ENCODE assay signal across 1 cellular context in the genomic region with DNA sequence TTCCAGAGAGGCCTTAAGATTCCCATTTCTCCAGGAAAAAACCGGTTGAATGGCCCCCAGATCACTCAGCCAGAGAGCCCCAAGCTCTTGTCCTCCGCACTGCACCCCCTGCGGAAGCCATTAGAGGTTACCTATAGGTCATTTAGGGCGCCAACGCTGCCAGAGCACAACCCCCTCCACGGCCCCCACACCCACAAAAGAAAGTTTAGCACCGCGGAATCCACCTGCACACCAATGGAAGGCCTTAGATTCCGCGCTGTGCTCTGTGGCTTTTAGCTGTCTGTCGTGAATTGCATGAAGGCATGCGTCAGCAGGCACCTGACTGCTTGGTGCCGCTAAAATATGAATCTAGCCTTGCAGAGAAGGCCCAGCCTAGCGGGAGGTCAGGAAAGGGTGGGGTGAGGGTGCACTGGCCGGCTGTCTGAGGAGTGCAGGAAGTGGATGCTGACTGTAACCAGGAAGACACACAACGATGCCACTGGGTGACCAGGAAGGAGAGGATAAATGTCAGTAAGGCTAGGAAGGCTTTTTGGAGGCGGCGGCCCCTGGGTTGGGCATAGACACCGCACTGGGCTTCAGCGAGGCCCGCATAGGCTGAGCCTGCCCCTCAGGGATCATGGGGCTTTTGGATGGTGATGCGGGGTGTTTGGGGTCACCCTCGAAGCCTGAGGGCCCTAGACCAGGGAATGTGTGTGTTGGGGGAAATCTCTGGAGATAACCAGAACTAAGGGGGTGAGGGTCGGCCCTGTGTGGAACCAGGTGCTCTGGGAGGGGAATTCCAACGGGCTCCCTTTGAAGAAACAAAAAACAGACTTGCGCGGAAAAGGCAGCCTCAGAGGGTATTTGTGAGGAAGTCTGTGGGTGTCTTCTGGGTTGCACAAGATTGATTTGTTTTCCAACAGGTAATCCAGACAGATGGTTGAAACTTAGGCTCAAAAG.
TF ChIP-seq lines count a peak whose summit lies in the region.

No MANE protein-coding gene starts in this region.

TF ChIP-seq in GM12878, 131 proteins besides CTCF, POLR2A, EP300 and RAD21 (continued from another document and continues in another):
- TF ChIP-seq CBX3 (IDR thresholded peaks at IDR 0.05; ENCODE audit: borderline replicate concordance, low read depth): no peak
- TF ChIP-seq, protein P1, sequence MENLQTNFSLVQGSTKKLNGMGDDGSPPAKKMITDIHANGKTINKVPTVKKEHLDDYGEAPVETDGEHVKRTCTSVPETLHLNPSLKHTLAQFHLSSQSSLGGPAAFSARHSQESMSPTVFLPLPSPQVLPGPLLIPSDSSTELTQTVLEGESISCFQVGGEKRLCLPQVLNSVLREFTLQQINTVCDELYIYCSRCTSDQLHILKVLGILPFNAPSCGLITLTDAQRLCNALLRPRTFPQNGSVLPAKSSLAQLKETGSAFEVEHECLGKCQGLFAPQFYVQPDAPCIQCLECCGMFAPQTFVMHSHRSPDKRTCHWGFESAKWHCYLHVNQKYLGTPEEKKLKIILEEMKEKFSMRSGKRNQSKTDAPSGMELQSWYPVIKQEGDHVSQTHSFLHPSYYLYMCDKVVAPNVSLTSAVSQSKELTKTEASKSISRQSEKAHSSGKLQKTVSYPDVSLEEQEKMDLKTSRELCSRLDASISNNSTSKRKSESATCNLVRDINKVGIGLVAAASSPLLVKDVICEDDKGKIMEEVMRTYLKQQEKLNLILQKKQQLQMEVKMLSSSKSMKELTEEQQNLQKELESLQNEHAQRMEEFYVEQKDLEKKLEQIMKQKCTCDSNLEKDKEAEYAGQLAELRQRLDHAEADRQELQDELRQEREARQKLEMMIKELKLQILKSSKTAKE (IDR thresholded peaks at IDR 0.05; ENCODE audit: low read depth, poor library complexity, severe bottlenecking): peak; percentile 43
- TF ChIP-seq SUPT20H (IDR thresholded peaks at IDR 0.05; ENCODE audit: borderline replicate concordance, control insufficient read depth, low read depth, low read length): no peak
- TF ChIP-seq EGR1 (IDR thresholded peaks at IDR 0.05; ENCODE audit: borderline replicate concordance in 1 of 2, low read depth in 2 of 2, low read length in 2 of 2): no peak
- TF ChIP-seq SIX5 (IDR thresholded peaks at IDR 0.05; ENCODE audit: low read depth, low read length, severe bottlenecking): no peak
- TF ChIP-seq MTA3 (IDR thresholded peaks at IDR 0.05; ENCODE audit: borderline replicate concordance, low read length): no peak; the same call in 1 of the 2 replicates
- TF ChIP-seq MTA2 (IDR thresholded peaks at IDR 0.05; ENCODE audit: low read depth): peak; percentile 72; the same call in 1 of the 2 replicates
- no peak for TF ChIP-seq POLR2AphosphoS2 (IDR thresholded peaks at IDR 0.05; ENCODE audit: low read depth, low read length)
- no peak for TF ChIP-seq KAT2A (conservative IDR thresholded peaks at IDR 0.05; ENCODE audit: control insufficient read depth, low read depth, low read length)
- no peak for TF ChIP-seq CHD4 (IDR thresholded peaks at IDR 0.05)
- TF ChIP-seq, protein P2, sequence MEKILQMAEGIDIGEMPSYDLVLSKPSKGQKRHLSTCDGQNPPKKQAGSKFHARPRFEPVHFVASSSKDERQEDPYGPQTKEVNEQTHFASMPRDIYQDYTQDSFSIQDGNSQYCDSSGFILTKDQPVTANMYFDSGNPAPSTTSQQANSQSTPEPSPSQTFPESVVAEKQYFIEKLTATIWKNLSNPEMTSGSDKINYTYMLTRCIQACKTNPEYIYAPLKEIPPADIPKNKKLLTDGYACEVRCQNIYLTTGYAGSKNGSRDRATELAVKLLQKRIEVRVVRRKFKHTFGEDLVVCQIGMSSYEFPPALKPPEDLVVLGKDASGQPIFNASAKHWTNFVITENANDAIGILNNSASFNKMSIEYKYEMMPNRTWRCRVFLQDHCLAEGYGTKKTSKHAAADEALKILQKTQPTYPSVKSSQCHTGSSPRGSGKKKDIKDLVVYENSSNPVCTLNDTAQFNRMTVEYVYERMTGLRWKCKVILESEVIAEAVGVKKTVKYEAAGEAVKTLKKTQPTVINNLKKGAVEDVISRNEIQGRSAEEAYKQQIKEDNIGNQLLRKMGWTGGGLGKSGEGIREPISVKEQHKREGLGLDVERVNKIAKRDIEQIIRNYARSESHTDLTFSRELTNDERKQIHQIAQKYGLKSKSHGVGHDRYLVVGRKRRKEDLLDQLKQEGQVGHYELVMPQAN (conservative IDR thresholded peaks at IDR 0.05): peak; percentile 90
- TF ChIP-seq, protein P3, sequence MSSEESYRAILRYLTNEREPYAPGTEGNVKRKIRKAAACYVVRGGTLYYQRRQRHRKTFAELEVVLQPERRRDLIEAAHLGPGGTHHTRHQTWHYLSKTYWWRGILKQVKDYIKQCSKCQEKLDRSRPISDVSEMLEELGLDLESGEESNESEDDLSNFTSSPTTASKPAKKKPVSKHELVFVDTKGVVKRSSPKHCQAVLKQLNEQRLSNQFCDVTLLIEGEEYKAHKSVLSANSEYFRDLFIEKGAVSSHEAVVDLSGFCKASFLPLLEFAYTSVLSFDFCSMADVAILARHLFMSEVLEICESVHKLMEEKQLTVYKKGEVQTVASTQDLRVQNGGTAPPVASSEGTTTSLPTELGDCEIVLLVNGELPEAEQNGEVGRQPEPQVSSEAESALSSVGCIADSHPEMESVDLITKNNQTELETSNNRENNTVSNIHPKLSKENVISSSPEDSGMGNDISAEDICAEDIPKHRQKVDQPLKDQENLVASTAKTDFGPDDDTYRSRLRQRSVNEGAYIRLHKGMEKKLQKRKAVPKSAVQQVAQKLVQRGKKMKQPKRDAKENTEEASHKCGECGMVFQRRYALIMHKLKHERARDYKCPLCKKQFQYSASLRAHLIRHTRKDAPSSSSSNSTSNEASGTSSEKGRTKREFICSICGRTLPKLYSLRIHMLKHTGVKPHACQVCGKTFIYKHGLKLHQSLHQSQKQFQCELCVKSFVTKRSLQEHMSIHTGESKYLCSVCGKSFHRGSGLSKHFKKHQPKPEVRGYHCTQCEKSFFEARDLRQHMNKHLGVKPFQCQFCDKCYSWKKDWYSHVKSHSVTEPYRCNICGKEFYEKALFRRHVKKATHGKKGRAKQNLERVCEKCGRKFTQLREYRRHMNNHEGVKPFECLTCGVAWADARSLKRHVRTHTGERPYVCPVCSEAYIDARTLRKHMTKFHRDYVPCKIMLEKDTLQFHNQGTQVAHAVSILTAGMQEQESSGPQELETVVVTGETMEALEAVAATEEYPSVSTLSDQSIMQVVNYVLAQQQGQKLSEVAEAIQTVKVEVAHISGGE (CRISPR knock-in tag; IDR thresholded peaks at IDR 0.05): no peak
- TF ChIP-seq, protein P4, sequence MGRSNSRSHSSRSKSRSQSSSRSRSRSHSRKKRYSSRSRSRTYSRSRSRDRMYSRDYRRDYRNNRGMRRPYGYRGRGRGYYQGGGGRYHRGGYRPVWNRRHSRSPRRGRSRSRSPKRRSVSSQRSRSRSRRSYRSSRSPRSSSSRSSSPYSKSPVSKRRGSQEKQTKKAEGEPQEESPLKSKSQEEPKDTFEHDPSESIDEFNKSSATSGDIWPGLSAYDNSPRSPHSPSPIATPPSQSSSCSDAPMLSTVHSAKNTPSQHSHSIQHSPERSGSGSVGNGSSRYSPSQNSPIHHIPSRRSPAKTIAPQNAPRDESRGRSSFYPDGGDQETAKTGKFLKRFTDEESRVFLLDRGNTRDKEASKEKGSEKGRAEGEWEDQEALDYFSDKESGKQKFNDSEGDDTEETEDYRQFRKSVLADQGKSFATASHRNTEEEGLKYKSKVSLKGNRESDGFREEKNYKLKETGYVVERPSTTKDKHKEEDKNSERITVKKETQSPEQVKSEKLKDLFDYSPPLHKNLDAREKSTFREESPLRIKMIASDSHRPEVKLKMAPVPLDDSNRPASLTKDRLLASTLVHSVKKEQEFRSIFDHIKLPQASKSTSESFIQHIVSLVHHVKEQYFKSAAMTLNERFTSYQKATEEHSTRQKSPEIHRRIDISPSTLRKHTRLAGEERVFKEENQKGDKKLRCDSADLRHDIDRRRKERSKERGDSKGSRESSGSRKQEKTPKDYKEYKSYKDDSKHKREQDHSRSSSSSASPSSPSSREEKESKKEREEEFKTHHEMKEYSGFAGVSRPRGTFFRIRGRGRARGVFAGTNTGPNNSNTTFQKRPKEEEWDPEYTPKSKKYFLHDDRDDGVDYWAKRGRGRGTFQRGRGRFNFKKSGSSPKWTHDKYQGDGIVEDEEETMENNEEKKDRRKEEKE (IDR thresholded peaks at IDR 0.05): no peak
- no peak for TF ChIP-seq LARP7 (IDR thresholded peaks at IDR 0.05)
- TF ChIP-seq, protein P5, sequence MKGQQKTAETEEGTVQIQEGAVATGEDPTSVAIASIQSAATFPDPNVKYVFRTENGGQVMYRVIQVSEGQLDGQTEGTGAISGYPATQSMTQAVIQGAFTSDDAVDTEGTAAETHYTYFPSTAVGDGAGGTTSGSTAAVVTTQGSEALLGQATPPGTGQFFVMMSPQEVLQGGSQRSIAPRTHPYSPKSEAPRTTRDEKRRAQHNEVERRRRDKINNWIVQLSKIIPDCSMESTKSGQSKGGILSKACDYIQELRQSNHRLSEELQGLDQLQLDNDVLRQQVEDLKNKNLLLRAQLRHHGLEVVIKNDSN (IDR thresholded peaks at IDR 0.05; ENCODE audit: borderline replicate concordance, extremely low read length, insufficient read depth, low read depth, low read length): peak; percentile 30
- TF ChIP-seq IRF4 (IDR thresholded peaks at IDR 0.05; ENCODE audit: low read depth, low read length): 0 out of 2 replicates have a peak, but pooled peaks have one; percentile 6
- TF ChIP-seq, protein P6, sequence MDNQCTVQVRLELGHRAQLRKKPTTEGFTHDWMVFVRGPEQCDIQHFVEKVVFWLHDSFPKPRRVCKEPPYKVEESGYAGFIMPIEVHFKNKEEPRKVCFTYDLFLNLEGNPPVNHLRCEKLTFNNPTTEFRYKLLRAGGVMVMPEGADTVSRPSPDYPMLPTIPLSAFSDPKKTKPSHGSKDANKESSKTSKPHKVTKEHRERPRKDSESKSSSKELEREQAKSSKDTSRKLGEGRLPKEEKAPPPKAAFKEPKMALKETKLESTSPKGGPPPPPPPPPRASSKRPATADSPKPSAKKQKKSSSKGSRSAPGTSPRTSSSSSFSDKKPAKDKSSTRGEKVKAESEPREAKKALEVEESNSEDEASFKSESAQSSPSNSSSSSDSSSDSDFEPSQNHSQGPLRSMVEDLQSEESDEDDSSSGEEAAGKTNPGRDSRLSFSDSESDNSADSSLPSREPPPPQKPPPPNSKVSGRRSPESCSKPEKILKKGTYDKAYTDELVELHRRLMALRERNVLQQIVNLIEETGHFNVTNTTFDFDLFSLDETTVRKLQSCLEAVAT (IDR thresholded peaks at IDR 0.05): peak; percentile 82
- no peak for TF ChIP-seq FOXK2 (IDR thresholded peaks at IDR 0.05)
- peak; percentile 97 for TF ChIP-seq SIN3A (IDR thresholded peaks at IDR 0.05; ENCODE audit: low read depth, low read length)
- TF ChIP-seq, protein P7, sequence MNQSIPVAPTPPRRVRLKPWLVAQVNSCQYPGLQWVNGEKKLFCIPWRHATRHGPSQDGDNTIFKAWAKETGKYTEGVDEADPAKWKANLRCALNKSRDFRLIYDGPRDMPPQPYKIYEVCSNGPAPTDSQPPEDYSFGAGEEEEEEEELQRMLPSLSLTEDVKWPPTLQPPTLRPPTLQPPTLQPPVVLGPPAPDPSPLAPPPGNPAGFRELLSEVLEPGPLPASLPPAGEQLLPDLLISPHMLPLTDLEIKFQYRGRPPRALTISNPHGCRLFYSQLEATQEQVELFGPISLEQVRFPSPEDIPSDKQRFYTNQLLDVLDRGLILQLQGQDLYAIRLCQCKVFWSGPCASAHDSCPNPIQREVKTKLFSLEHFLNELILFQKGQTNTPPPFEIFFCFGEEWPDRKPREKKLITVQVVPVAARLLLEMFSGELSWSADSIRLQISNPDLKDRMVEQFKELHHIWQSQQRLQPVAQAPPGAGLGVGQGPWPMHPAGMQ (IDR thresholded peaks at IDR 0.05; ENCODE audit: borderline replicate concordance): no peak
- TF ChIP-seq SP1 (IDR thresholded peaks at IDR 0.05; ENCODE audit: low read depth, low read length): peak; percentile 47
- TF ChIP-seq EZH2 (IDR thresholded peaks at IDR 0.05; ENCODE audit: borderline replicate concordance, control insufficient read depth, low read depth, low read length): no peak
- TF ChIP-seq, protein P8, sequence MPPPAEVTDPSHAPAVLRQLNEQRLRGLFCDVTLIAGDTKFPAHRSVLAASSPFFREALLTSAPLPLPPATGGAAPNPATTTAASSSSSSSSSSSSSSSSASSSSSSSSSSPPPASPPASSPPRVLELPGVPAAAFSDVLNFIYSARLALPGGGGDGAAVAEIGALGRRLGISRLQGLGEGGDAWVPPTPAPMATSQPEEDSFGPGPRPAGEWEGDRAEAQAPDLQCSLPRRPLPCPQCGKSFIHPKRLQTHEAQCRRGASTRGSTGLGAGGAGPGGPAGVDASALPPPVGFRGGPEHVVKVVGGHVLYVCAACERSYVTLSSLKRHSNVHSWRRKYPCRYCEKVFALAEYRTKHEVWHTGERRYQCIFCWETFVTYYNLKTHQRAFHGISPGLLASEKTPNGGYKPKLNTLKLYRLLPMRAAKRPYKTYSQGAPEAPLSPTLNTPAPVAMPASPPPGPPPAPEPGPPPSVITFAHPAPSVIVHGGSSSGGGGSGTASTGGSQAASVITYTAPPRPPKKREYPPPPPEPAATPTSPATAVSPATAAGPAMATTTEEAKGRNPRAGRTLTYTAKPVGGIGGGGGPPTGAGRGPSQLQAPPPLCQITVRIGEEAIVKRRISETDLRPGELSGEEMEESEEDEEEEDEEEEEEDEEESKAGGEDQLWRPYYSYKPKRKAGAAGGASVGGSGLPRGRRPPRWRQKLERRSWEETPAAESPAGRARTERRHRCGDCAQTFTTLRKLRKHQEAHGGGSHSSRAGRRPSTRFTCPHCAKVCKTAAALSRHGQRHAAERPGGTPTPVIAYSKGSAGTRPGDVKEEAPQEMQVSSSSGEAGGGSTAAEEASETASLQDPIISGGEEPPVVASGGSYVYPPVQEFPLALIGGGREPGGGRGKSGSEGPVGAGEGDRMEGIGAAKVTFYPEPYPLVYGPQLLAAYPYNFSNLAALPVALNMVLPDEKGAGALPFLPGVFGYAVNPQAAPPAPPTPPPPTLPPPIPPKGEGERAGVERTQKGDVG (CRISPR knock-in tag; IDR thresholded peaks at IDR 0.05): no peak
- TF ChIP-seq NR2C1 (IDR thresholded peaks at IDR 0.05): peak; percentile 31
- TF ChIP-seq ZNF274 (IDR thresholded peaks at IDR 0.05; ENCODE audit: insufficient read depth, insufficient read length): no peak
- no peak for TF ChIP-seq WRNIP1 (IDR thresholded peaks at IDR 0.05; ENCODE audit: borderline replicate concordance, low read depth, low read length)
- no peak for TF ChIP-seq SREBF2 (IDR thresholded peaks at IDR 0.05; ENCODE audit: low read length)
- no peak for TF ChIP-seq ZZZ3 (IDR thresholded peaks at IDR 0.05; ENCODE audit: control insufficient read depth, insufficient read length, low read depth)
- TF ChIP-seq JUNB (IDR thresholded peaks at IDR 0.05): no peak
- TF ChIP-seq POU2F2 (IDR thresholded peaks at IDR 0.05; ENCODE audit: borderline replicate concordance, low read depth, low read length): peak; percentile 78; the same call in 1 of the 3 replicates
- TF ChIP-seq, protein P9, sequence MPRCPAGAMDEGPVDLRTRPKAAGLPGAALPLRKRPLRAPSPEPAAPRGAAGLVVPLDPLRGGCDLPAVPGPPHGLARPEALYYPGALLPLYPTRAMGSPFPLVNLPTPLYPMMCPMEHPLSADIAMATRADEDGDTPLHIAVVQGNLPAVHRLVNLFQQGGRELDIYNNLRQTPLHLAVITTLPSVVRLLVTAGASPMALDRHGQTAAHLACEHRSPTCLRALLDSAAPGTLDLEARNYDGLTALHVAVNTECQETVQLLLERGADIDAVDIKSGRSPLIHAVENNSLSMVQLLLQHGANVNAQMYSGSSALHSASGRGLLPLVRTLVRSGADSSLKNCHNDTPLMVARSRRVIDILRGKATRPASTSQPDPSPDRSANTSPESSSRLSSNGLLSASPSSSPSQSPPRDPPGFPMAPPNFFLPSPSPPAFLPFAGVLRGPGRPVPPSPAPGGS (IDR thresholded peaks at IDR 0.05; ENCODE audit: borderline replicate concordance, insufficient read depth, low read depth, low read length, poor library complexity, severe bottlenecking): peak; percentile 13
- TF ChIP-seq SUZ12 (IDR thresholded peaks at IDR 0.05; ENCODE audit: unreplicated experiment): no peak
- peak; percentile 50 to 57; a peak in 3 of 4 replicates for TF ChIP-seq IKZF2 (IDR thresholded peaks at IDR 0.05)
- peak; percentile 28 for TF ChIP-seq MEF2B (IDR thresholded peaks at IDR 0.05; ENCODE audit: partially characterized antibody, poor library complexity, severe bottlenecking)
- TF ChIP-seq KLF5 (IDR thresholded peaks at IDR 0.05; ENCODE audit: partially characterized antibody): no peak
